ENCODE assay signal across 9 cellular contexts in the genomic region with DNA sequence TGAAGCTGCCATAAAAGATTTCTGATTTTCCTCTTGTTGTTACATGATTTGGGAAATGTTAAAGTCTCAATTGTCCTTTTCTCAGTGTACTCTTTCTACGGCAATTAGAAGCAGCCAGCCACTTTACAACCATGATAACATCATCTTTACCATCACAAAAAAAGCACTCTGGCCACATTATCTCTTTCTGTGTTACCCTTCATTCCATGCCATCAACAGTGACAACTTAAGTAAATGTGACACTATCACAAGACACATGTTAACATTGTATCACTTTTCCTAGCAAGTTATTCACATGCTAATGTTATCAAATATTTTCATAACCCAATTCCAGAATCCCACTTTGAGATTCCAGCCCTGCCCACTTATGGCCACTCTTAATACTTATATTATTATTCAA.
"Had no signal": no experiment of that assay in that cellular context is flagged by ENCODE, and none has a peak within 500 bp of the region (broad histone marks: within the 10 kb centered on the region; RNA-seq: fewer than 3 reads in every experiment).

No MANE protein-coding gene starts in this region.

- H2AFZ ChIP-seq: GM23248 had no signal

- H3K9me3 Mint-ChIP-seq: HFFc6 had no signal

- H3K4me3 ChIP-seq: GM23248, HAP-1, K562 had no signal

- H3K9ac ChIP-seq: GM23248 had no signal

- H3K27ac Mint-ChIP-seq: HFFc6 had no signal

- H3K36me3 ChIP-seq: HAP-1 had no signal

- H3K9me3 ChIP-seq: HAP-1 had no signal

- H3K4me3 Mint-ChIP-seq: HFFc6 had no signal

- H3K27ac ChIP-seq: GM23248, HL-60 had no signal

- ATAC-seq: HCT116, K562 had no signal

- DNase-seq: GM23248, GOT3, H7, HFFc6, IMR-90 had no signal

- H3K4me1 ChIP-seq: HAP-1 had no signal
